In genomic region chr11:129854229-129854805, GRCh38 we compare ENCODE assay signal across 1 cellular context.
TF ChIP-seq lines count a peak whose summit lies in the region.

No MANE protein-coding gene starts in this region.

TF ChIP-seq in HepG2, 621 proteins besides CTCF, POLR2A, EP300 and RAD21:
- TF ChIP-seq NFKB2 (CRISPR knock-in tag; IDR thresholded peaks at IDR 0.05; ENCODE audit: borderline replicate concordance) (no peak), NFKBIZ (CRISPR knock-in tag; IDR thresholded peaks at IDR 0.05) (peak; percentile 3; the same call in 1 of the 2 replicates), ZNF607 (CRISPR knock-in tag; IDR thresholded peaks at IDR 0.05; ENCODE audit: borderline replicate concordance) (0 out of 2 replicates have a peak, but pooled peaks have one; percentile 6), MLX (CRISPR knock-in tag; IDR thresholded peaks at IDR 0.05) (no peak), ZNF10 (CRISPR knock-in tag; IDR thresholded peaks at IDR 0.05; ENCODE audit: borderline replicate concordance, low read depth) (no peak), IKZF4 (CRISPR knock-in tag; IDR thresholded peaks at IDR 0.05; ENCODE audit: borderline replicate concordance, low read depth, not compliant biosample characterization) (no peak), ZNF768 (CRISPR knock-in tag; IDR thresholded peaks at IDR 0.05) (no peak), BRCA1 (CRISPR knock-in tag; IDR thresholded peaks at IDR 0.05) (0 out of 2 replicates have a peak, but pooled peaks have one; percentile 24), TCF12 (IDR thresholded peaks at IDR 0.05) (no peak), TCF12 (CRISPR knock-in tag; IDR thresholded peaks at IDR 0.05) (peak; percentile 22; the same call in 1 of the 2 replicates), ZNF350 (CRISPR knock-in tag; IDR thresholded peaks at IDR 0.05; ENCODE audit: borderline replicate concordance, low read depth) (0 out of 2 replicates have a peak, but pooled peaks have one; percentile 3), ZNF501 (CRISPR knock-in tag; IDR thresholded peaks at IDR 0.05) (0 out of 2 replicates have a peak, but pooled peaks have one; percentile 20), TBL1XR1 (IDR thresholded peaks at IDR 0.05; ENCODE audit: borderline replicate concordance, low read length, partially characterized antibody) (no peak), ZNF572 (CRISPR knock-in tag; IDR thresholded peaks at IDR 0.05) (0 out of 2 replicates have a peak, but pooled peaks have one; percentile 23), TARDBP (CRISPR knock-in tag; IDR thresholded peaks at IDR 0.05) (0 out of 2 replicates have a peak, but pooled peaks have one; percentile 27), ATF5 (CRISPR knock-in tag; IDR thresholded peaks at IDR 0.05; ENCODE audit: low read depth) (no peak), ZEB1 (IDR thresholded peaks at IDR 0.05; ENCODE audit: insufficient replicate concordance, low read depth) (peak; percentile 4), ZNF7 (CRISPR knock-in tag; IDR thresholded peaks at IDR 0.05) (no peak), ZNF75D (CRISPR knock-in tag; IDR thresholded peaks at IDR 0.05; ENCODE audit: borderline replicate concordance) (no peak), NR1H2 (CRISPR knock-in tag; IDR thresholded peaks at IDR 0.05; ENCODE audit: borderline replicate concordance, low read depth) (no peak), ZNF143 (CRISPR knock-in tag; IDR thresholded peaks at IDR 0.05) (no peak), ZFP90 (CRISPR knock-in tag; IDR thresholded peaks at IDR 0.05; ENCODE audit: borderline replicate concordance) (no peak), ZMAT3 (CRISPR knock-in tag; conservative IDR thresholded peaks at IDR 0.05) (0 out of 2 replicates have a peak, but pooled peaks have one; percentile 1), ZSCAN25 (CRISPR knock-in tag; IDR thresholded peaks at IDR 0.05) (peak; percentile 1; the same call in 1 of the 2 replicates), ZKSCAN5 (CRISPR knock-in tag; IDR thresholded peaks at IDR 0.05) (0 out of 2 replicates have a peak, but pooled peaks have one; percentile 35), FLYWCH1 (CRISPR knock-in tag; IDR thresholded peaks at IDR 0.05) (no peak), SALL2 (CRISPR knock-in tag; IDR thresholded peaks at IDR 0.05) (no peak), ZBTB40 (IDR thresholded peaks at IDR 0.05) (no peak), ZBTB40 (CRISPR knock-in tag; IDR thresholded peaks at IDR 0.05) (0 out of 2 replicates have a peak, but pooled peaks have one; percentile 32), PAWR (CRISPR knock-in tag; IDR thresholded peaks at IDR 0.05; ENCODE audit: borderline replicate concordance) (no peak), ZNF891 (CRISPR knock-in tag; IDR thresholded peaks at IDR 0.05) (no peak), CHCHD3 (CRISPR knock-in tag; IDR thresholded peaks at IDR 0.05) (no peak), PREB (CRISPR knock-in tag; IDR thresholded peaks at IDR 0.05) (no peak), ZNF431 (CRISPR knock-in tag; IDR thresholded peaks at IDR 0.05; ENCODE audit: borderline replicate concordance, low read depth) (0 out of 2 replicates have a peak, but pooled peaks have one; percentile 7), KDM2A (CRISPR knock-in tag; IDR thresholded peaks at IDR 0.05; ENCODE audit: borderline replicate concordance, low read depth) (no peak), GFI1 (CRISPR knock-in tag; IDR thresholded peaks at IDR 0.05; ENCODE audit: borderline replicate concordance) (no peak), ESRRA (CRISPR knock-in tag; IDR thresholded peaks at IDR 0.05; ENCODE audit: low read depth) (0 out of 2 replicates have a peak, but pooled peaks have one; percentile 1), ZNF430 (CRISPR knock-in tag; IDR thresholded peaks at IDR 0.05) (0 out of 2 replicates have a peak, but pooled peaks have one; percentile 5), AKAP8 (CRISPR knock-in tag; IDR thresholded peaks at IDR 0.05) (no peak), KLF16 (CRISPR knock-in tag; IDR thresholded peaks at IDR 0.05) (no peak), HMGA1 (CRISPR knock-in tag; conservative IDR thresholded peaks at IDR 0.05) (no peak), MBD4 (IDR thresholded peaks at IDR 0.05; ENCODE audit: borderline replicate concordance, low read length) (no peak), CBX5 (CRISPR knock-in tag; IDR thresholded peaks at IDR 0.05; ENCODE audit: borderline replicate concordance) (peak; percentile 8; the same call in 1 of the 2 replicates), UBTF (CRISPR knock-in tag; IDR thresholded peaks at IDR 0.05) (0 out of 2 replicates have a peak, but pooled peaks have one; percentile 4), ZNF550 (CRISPR knock-in tag; IDR thresholded peaks at IDR 0.05; ENCODE audit: borderline replicate concordance) (no peak), ZNF83 (CRISPR knock-in tag; IDR thresholded peaks at IDR 0.05; ENCODE audit: borderline replicate concordance) (no peak), ZNF468 (CRISPR knock-in tag; IDR thresholded peaks at IDR 0.05) (no peak)
- TF ChIP-seq, protein P1, sequence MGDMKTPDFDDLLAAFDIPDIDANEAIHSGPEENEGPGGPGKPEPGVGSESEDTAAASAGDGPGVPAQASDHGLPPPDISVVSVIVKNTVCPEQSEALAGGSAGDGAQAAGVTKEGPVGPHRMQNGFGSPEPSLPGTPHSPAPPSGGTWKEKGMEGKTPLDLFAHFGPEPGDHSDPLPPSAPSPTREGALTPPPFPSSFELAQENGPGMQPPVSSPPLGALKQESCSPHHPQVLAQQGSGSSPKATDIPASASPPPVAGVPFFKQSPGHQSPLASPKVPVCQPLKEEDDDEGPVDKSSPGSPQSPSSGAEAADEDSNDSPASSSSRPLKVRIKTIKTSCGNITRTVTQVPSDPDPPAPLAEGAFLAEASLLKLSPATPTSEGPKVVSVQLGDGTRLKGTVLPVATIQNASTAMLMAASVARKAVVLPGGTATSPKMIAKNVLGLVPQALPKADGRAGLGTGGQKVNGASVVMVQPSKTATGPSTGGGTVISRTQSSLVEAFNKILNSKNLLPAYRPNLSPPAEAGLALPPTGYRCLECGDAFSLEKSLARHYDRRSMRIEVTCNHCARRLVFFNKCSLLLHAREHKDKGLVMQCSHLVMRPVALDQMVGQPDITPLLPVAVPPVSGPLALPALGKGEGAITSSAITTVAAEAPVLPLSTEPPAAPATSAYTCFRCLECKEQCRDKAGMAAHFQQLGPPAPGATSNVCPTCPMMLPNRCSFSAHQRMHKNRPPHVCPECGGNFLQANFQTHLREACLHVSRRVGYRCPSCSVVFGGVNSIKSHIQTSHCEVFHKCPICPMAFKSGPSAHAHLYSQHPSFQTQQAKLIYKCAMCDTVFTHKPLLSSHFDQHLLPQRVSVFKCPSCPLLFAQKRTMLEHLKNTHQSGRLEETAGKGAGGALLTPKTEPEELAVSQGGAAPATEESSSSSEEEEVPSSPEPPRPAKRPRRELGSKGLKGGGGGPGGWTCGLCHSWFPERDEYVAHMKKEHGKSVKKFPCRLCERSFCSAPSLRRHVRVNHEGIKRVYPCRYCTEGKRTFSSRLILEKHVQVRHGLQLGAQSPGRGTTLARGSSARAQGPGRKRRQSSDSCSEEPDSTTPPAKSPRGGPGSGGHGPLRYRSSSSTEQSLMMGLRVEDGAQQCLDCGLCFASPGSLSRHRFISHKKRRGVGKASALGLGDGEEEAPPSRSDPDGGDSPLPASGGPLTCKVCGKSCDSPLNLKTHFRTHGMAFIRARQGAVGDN (CRISPR knock-in tag; IDR thresholded peaks at IDR 0.05): peak; percentile 34
- TF ChIP-seq, protein P2, sequence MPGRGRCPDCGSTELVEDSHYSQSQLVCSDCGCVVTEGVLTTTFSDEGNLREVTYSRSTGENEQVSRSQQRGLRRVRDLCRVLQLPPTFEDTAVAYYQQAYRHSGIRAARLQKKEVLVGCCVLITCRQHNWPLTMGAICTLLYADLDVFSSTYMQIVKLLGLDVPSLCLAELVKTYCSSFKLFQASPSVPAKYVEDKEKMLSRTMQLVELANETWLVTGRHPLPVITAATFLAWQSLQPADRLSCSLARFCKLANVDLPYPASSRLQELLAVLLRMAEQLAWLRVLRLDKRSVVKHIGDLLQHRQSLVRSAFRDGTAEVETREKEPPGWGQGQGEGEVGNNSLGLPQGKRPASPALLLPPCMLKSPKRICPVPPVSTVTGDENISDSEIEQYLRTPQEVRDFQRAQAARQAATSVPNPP (CRISPR knock-in tag; IDR thresholded peaks at IDR 0.05): 0 out of 2 replicates have a peak, but pooled peaks have one; percentile 31
